ENCODE assay signal across 1 cellular context in genomic region chr4:52037730-52038108, GRCh38.
TF ChIP-seq lines count a peak whose summit lies in the region.

No MANE protein-coding gene starts in this region.

TF ChIP-seq in GM12878, 131 proteins besides CTCF, POLR2A, EP300 and RAD21:
- TF ChIP-seq WRNIP1 (IDR thresholded peaks at IDR 0.05; ENCODE audit: borderline replicate concordance, low read depth, low read length), result no peak
- 0 out of 2 replicates have a peak, but pooled peaks have one; percentile 27 for TF ChIP-seq RUNX3 (IDR thresholded peaks at IDR 0.05; ENCODE audit: low read length)
